In the genomic region with DNA sequence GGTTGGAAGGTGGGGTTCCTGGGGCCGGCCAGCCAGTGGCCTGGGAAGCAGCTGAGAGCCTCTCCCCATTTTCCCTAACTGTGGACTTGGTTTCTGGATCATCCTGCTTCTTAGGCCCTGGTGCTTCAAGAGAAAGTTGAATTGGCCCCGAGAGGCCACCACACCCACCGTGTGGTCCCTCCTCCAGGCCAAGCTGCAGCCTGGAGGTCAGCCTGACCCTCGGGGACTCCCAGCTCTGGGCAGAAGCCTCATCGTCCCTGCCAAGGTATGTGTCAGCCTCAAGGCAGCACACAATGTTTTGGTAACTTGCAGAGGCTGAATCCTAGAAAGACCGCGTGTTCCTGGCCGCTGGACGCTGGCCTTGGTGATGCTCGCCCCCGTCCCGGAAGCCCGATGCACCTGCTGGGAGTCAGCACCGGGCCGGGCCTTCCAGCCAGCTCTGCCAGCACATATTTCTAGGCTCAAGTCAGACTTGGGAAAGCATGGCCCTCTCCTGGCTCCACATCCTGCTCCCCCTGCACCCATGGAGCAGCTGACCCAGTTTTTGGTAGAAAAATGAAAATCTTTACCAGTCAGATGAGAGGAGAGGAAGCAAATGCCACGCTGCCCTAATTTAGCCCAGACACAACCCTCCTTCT, we compare ENCODE assay signal across 8 cellular contexts.
DNase-seq lines count a peak whose midpoint lies in the region; ATAC-seq, FAIRE-seq and TF ChIP-seq lines count a peak whose summit lies in the region.

No MANE protein-coding gene starts in this region.

- H3K56ac ChIP-seq in mesendoderm (ENCODE audit: low read length), result no peak overlapping the region

- ATAC-seq in Panc1, result peak; percentile 31

- H2BK15ac ChIP-seq in mesendoderm (replicated peaks; ENCODE audit: low read depth), result no peak overlapping the region

- H3K36me3 ChIP-seq in Panc1 (ENCODE audit: control insufficient read depth, insufficient read depth, low read length), result no peaks in the 10 kb centered on the region
- no peaks in the 10 kb centered on the region for H3K36me3 ChIP-seq in esophagus squamous epithelium
- no peaks in the 10 kb centered on the region for H3K36me3 ChIP-seq in neuron (ENCODE audit: insufficient read depth, low read length)
- no peaks in the 10 kb centered on the region for H3K36me3 ChIP-seq in mesendoderm (ENCODE audit: control insufficient read depth, insufficient read depth, low read length)

- no peak overlapping the region for H3K4ac ChIP-seq in mesendoderm (ENCODE audit: low read depth, low read length)

- H3K27me3 ChIP-seq in Panc1 (ENCODE audit: control insufficient read depth, insufficient read depth, low read length), result no peaks in the 10 kb centered on the region
- H3K27me3 ChIP-seq in esophagus squamous epithelium, result peaks cover 0 to 2% (median 0%) of the 10 kb centered on the region in 4 donors
- no peaks in the 10 kb centered on the region for H3K27me3 ChIP-seq in neuron (ENCODE audit: insufficient read depth, low read length)
- H3K27me3 ChIP-seq in mesendoderm (ENCODE audit: insufficient read depth, low read length, poor library complexity), result no peaks in the 10 kb centered on the region

- H3K79me2 ChIP-seq in mesendoderm (ENCODE audit: control insufficient read depth, insufficient read depth, low read length), result no peaks in the 10 kb centered on the region

- TF ChIP-seq CTCF in Panc1 (IDR thresholded peaks at IDR 0.05) (no peak), esophagus squamous epithelium (IDR thresholded peaks at IDR 0.05) (no peak)

- peak overlapping the region; percentile 27 for H2AFZ ChIP-seq in neuron (ENCODE audit: low read depth, low read length)

- no peak overlapping the region for H2AK5ac ChIP-seq in mesendoderm (ENCODE audit: low read length)

- no peak overlapping the region for H2BK5ac ChIP-seq in mesendoderm (ENCODE audit: low read length)

- H3K18ac ChIP-seq in mesendoderm (ENCODE audit: low read length), result no peak overlapping the region

- H4K5ac ChIP-seq in mesendoderm (ENCODE audit: low read length), result no peak overlapping the region

- H3K4me2 ChIP-seq in mesendoderm (ENCODE audit: low read length), result no peak overlapping the region

- intact Hi-C loops in Panc1 (cut with micrococcal nuclease; ENCODE audit: unreplicated experiment), result no loop called here
- intact Hi-C loops in esophagus squamous epithelium (cut with DNase I), result no loop called here

- BruUV-seq in Panc1 (replicated peaks; lab: Mats Ljungman, UMichigan), result no TSS peak

- no peak for FAIRE-seq in RCC 7860 (lab: Jason Lieb, UNC)

- TF ChIP-seq POLR2A in esophagus squamous epithelium (IDR thresholded peaks at IDR 0.05), result no peak

- no peak overlapping the region for H4K8ac ChIP-seq in mesendoderm (ENCODE audit: low read depth, low read length)

- H3K4me1 ChIP-seq in Panc1 (ENCODE audit: control insufficient read depth, insufficient read depth, low read length) (peaks cover 25% of the 10 kb centered on the region), esophagus squamous epithelium (peaks cover 7 to 36% (median 22%) of the 10 kb centered on the region in 3 donors), neuron (ENCODE audit: insufficient read depth, low read length) (peaks cover 23% of the 10 kb centered on the region), mesendoderm (ENCODE audit: control insufficient read depth, low read depth, low read length) (peaks cover 3% of the 10 kb centered on the region)

- no peak overlapping the region for H2BK120ac ChIP-seq in mesendoderm (ENCODE audit: low read depth, low read length)

- no peak overlapping the region for H3K9ac ChIP-seq in mesendoderm (ENCODE audit: low read length)

- peak; percentile 39 for DNase-seq in Ammon's horn (ENCODE audit: low spot score)
- no peak for DNase-seq in Panc1 (ENCODE audit: low read depth, low spot score)
- no peak for DNase-seq in esophagus squamous epithelium (lab: John Stamatoyannopoulos, UW)
- DNase-seq in NCI-H2107 treated with DMSO at 0.1 percent for 48 hours (lab: John Stamatoyannopoulos, UW; ENCODE audit: unreplicated experiment), result no peak
- DNase-seq in mesendoderm, result no peak
- DNase-seq in NCI-H1417 (lab: John Stamatoyannopoulos, UW), result no peak
- DNase-seq in RCC 7860 (ENCODE audit: low spot score), result no peak

- H3K4me3 ChIP-seq in Panc1 (ENCODE audit: low read depth in 2 of 2, low read length in 2 of 2), result no peak overlapping the region
- H3K4me3 ChIP-seq in esophagus squamous epithelium, result peak overlapping the region in 1 of 4 donors; percentile 40
- peak overlapping the region; percentile 43 for H3K4me3 ChIP-seq in neuron (ENCODE audit: low read length)
- no peak overlapping the region for H3K4me3 ChIP-seq in mesendoderm (ENCODE audit: low read length)

- H3K23ac ChIP-seq in mesendoderm (ENCODE audit: low read length), result no peak overlapping the region

- WGBS in esophagus squamous epithelium, 2 donors, result 24 to 70% methylated on average over 3 to 4 of the region's 16 CpGs
- no CpG with 5 or more reads among the region's 16 CpGs for WGBS in mesendoderm (ENCODE audit: extremely low coverage, insufficient coverage, low lambda C conversion rate)

- H3K79me1 ChIP-seq in mesendoderm (ENCODE audit: low read length), result no peaks in the 10 kb centered on the region

- CTCF ChIA-PET in Panc1 (lab: Charles Lee), result no interaction called here

- H3K9me3 ChIP-seq in Panc1 (ENCODE audit: control insufficient read depth, insufficient read depth, low read depth, low read length), result no peaks in the 10 kb centered on the region
- no peaks in the 10 kb centered on the region for H3K9me3 ChIP-seq in esophagus squamous epithelium
- H3K9me3 ChIP-seq in neuron (ENCODE audit: low read length), result no peaks in the 10 kb centered on the region

- POLR2A ChIA-PET in Panc1 (lab: Charles Lee), result no interaction called here

- H3K27ac ChIP-seq in Panc1 (ENCODE audit: low read length) (no peak overlapping the region; the same call in 1 of the 2 replicates), esophagus squamous epithelium (peak overlapping the region in 3 of 4 donors; percentile 40 to 85 (median 75)), mesendoderm (ENCODE audit: low read depth, low read length) (no peak overlapping the region)

- in situ Hi-C loops in Panc1 (cut with HindIII; ENCODE audit: low pct_unique_long_range_greater_than_20kb, low sequenced_read_pairs), result no loop called here

Comparison
In these comparisons a context has a peak if more than half of its experiments do, and no peak if none do; other contexts are left out.
1. H3K27ac ChIP-seq: peak in esophagus squamous epithelium (3 of 4); none in Panc1 (single experiment) and mesendoderm (single experiment).